In the genomic region with DNA sequence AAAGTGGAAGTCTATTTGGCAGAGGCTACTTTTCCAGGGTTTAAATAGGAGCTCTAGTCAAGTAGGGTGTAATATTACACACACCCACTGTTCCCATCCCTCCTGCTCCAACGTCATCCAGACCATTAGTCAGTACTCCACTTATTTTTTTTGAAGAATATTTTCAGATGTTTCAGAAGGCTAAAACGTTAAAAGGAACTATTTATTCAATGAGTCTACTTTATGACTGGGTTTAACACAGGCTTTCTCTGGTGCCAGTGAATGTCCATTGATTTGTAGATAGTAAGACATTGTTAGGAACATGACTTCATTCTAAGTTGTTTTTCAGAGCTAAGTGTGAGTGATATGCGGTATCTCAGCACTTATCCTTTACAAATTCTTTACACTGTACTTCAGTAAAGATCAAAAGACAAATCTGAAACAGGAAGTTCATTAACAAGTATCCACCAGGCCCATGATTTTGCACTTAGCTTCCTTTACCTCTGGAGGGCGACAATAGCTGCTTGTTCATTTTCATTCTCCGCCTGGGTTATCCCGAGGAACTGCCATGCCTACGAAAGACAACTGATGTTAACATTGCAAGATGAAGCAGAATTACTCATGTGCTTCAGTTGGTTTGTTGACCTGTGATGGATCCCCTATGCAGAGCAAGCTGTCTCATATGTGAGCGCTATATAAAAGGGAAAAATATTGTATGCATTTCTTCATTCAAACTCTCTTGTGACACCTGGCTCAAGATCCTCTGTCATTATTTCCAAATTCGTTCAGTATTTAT, we compare ENCODE assay signal across 9 cellular contexts.
DNase-seq lines count a peak whose midpoint lies in the region; ATAC-seq, FAIRE-seq and TF ChIP-seq lines count a peak whose summit lies in the region.
"Had no signal": no experiment of that assay in that cellular context is flagged by ENCODE, and none has a peak within 500 bp of the region (broad histone marks: within the 10 kb centered on the region; RNA-seq: fewer than 3 reads in every experiment).

No MANE protein-coding gene starts in this region.

- no peaks in the 10 kb centered on the region for H3K9me2 ChIP-seq in HCT116 (ENCODE audit: insufficient read depth)

- TF ChIP-seq RAD21 in HCT116 (IDR thresholded peaks at IDR 0.05; ENCODE audit: low read depth) = peak; percentile 87

- H3K27me3 ChIP-seq in HCT116 (ENCODE audit: insufficient read depth, low read length) = no peaks in the 10 kb centered on the region
- no peaks in the 10 kb centered on the region for H3K27me3 ChIP-seq in dorsolateral prefrontal cortex

- H3K9ac ChIP-seq in HCT116 (ENCODE audit: low read length) = no peak overlapping the region

- 21 to 28% methylated on average over 9 of the region's 9 CpGs for WGBS in lower leg skin, 2 donors

- intact Hi-C loops in HCT116 (cut with micrococcal nuclease) = loop anchor here (5.0 kb wide), 3 partner anchors 116 to 791 kb away; partner anchors contain the start of gene TTC14
- intact Hi-C loops in dorsolateral prefrontal cortex (cut with DNase I) = loop anchor here (1.0 to 10.0 kb wide), 4 partner anchors 111 to 783 kb away; no protein-coding TSS in a partner anchor
- intact Hi-C loops in lower leg skin (cut with DNase I; ENCODE audit: low total_unique reads) = no loop called here

- peak; percentile 74 for TF ChIP-seq CTCF in GM12872 (IDR thresholded peaks at IDR 0.05; ENCODE audit: insufficient read depth, low read depth, low read length)
- TF ChIP-seq CTCF in HCT116 (IDR thresholded peaks at IDR 0.05 in 2 of 3, conservative IDR thresholded peaks at IDR 0.05 in 1 of 3; ENCODE audit: borderline replicate concordance in 1 of 3, insufficient read depth in 1 of 3, low read depth in 2 of 3, low read length in 2 of 3) = peak; percentile 48 to 86 (median 68); a peak in 5 of 6 replicates
- TF ChIP-seq CTCF in LNCaP clone FGC (IDR thresholded peaks at IDR 0.05; ENCODE audit: control insufficient read depth, extremely low read depth, insufficient read depth) = peak; percentile 88
- TF ChIP-seq CTCF in dorsolateral prefrontal cortex (IDR thresholded peaks at IDR 0.05 in 54 of 56, conservative IDR thresholded peaks at IDR 0.05 in 2 of 56; ENCODE audit: low read depth in 1 of 56, partially characterized antibody in 56 of 56) = peak; percentile 26 to 88 (median 69)
- no peak for TF ChIP-seq CTCF in lower leg skin (IDR thresholded peaks at IDR 0.05)

- POLR2A ChIA-PET in HCT116 (lab: Charles Lee) = no interaction called here

- H3K9me3 ChIP-seq in HCT116 (ENCODE audit: control insufficient read depth in 1 of 2, insufficient read depth in 1 of 2, low read depth in 1 of 2, low read length in 2 of 2) = no peaks in the 10 kb centered on the region

- no peaks in the 10 kb centered on the region for H3K36me3 ChIP-seq in HCT116 (ENCODE audit: control insufficient read depth in 1 of 2, insufficient read depth in 2 of 2, low read length in 2 of 2)

- no TSS peak for BruUV-seq in HCT116 (replicated peaks; lab: Mats Ljungman, UMichigan)

- TF ChIP-seq POLR2A in HCT116 (IDR thresholded peaks at IDR 0.05; ENCODE audit: borderline replicate concordance, extremely low read depth, insufficient read depth, insufficient read length) (no peak), lower leg skin (IDR thresholded peaks at IDR 0.05) (no peak)

- CTCF ChIA-PET in HCT116 (lab: Charles Lee) = interaction anchor here (0.7 to 3.2 kb wide), 8 partner anchors 8 to 785 kb away, joined by 3 to 17 read pairs (median 4); no protein-coding TSS in a partner anchor

- H3K4me3 ChIP-seq in HCT116 (replicated peaks in 1 of 2; ENCODE audit: low read depth in 1 of 2, low read length in 2 of 2) = no peak overlapping the region
- H3K4me3 ChIP-seq in LNCaP clone FGC (ENCODE audit: low read depth, low read length) = no peak overlapping the region
- H3K4me3 ChIP-seq in dorsolateral prefrontal cortex = peak overlapping the region in 1 of 59 donors; percentile 13
- no peak overlapping the region for H3K4me3 ChIP-seq in lower leg skin (ENCODE audit: low read depth, poor library complexity, severe bottlenecking)
- H3K4me3 ChIP-seq: skin epidermis had no signal

- peak overlapping the region; percentile 21; the same call in 1 of the 2 replicates for H3K4me2 ChIP-seq in HCT116 (ENCODE audit: low read length)

- RAD21 ChIA-PET in HCT116 (lab: Charles Lee; ENCODE audit: low non-redundant PET in 1 of 2, low total read pairs in 2 of 2, uncharacterized antibody in 2 of 2, unreplicated experiment in 2 of 2) = interaction anchor here in 1 of 2 experiments (0.6 kb wide), 1 partner anchor 36 kb away, joined by 3 read pairs; no protein-coding TSS in a partner anchor

- ATAC-seq in HCT116 = peak; percentile 97

- no peaks in the 10 kb centered on the region for H3K79me2 ChIP-seq in HCT116 (ENCODE audit: insufficient read depth, low read length)

- DNase-seq in HCT116 (ENCODE audit: low read depth, low spot score) = peak; percentile 61
- DNase-seq in LNCaP clone FGC (ENCODE audit: low read depth) = peak; percentile 40
- peak; percentile 62 for DNase-seq in RCC 7860 (ENCODE audit: low spot score)
- peak in 7 of 10 donors; percentile 9 to 67 (median 44) for DNase-seq in dorsolateral prefrontal cortex
- peak; percentile 86 for DNase-seq in medulla oblongata (ENCODE audit: extremely low spot score)
- no peak for DNase-seq in lower leg skin (ENCODE audit: low spot score in 2 of 2)

- FAIRE-seq in A204.1 (lab: Jason Lieb, UNC) = peak; percentile 68
- FAIRE-seq in RCC 7860 (lab: Jason Lieb, UNC) = peak; percentile 75

- H2AFZ ChIP-seq in HCT116 (ENCODE audit: low read depth, low read length, poor library complexity, severe bottlenecking) = peak overlapping the region; percentile 95

- H3K4me1 ChIP-seq in HCT116 (ENCODE audit: control insufficient read depth in 1 of 2, insufficient read depth in 2 of 2, low read length in 2 of 2) = no peaks in the 10 kb centered on the region; a peak in 1 of 4 replicates

- H3K27ac ChIP-seq in HCT116 (ENCODE audit: low read depth, low read length) = no peak overlapping the region
- peak overlapping the region in 51 of 59 donors; percentile 1 to 79 (median 40) for H3K27ac ChIP-seq in dorsolateral prefrontal cortex

- H4K20me1 ChIP-seq in HCT116 (ENCODE audit: insufficient read depth) = no peaks in the 10 kb centered on the region

TF ChIP-seq in HCT116, 20 proteins besides CTCF, POLR2A, EP300 and RAD21:
- TF ChIP-seq SIN3A (IDR thresholded peaks at IDR 0.05; ENCODE audit: low read depth) (0 out of 2 replicates have a peak, but pooled peaks have one; percentile 32), ELF1 (IDR thresholded peaks at IDR 0.05; ENCODE audit: borderline replicate concordance, low read depth) (no peak), ZNF274 (IDR thresholded peaks at IDR 0.05; ENCODE audit: low read depth, low read length) (no peak), CBX3 (IDR thresholded peaks at IDR 0.05; ENCODE audit: low read depth) (peak; percentile 80), YY1 (IDR thresholded peaks at IDR 0.05; ENCODE audit: extremely low read depth, insufficient replicate concordance, low read depth, low read length) (peak; percentile 33), SRF (IDR thresholded peaks at IDR 0.05; ENCODE audit: low read depth) (0 out of 2 replicates have a peak, but pooled peaks have one; percentile 26), JUND (IDR thresholded peaks at IDR 0.05) (no peak), TCF7L2 (IDR thresholded peaks at IDR 0.05; ENCODE audit: borderline replicate concordance, extremely low read depth, insufficient read depth, insufficient read length) (peak; percentile 46)
- TF ChIP-seq, protein P1, sequence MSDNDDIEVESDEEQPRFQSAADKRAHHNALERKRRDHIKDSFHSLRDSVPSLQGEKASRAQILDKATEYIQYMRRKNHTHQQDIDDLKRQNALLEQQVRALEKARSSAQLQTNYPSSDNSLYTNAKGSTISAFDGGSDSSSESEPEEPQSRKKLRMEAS (IDR thresholded peaks at IDR 0.05) = 0 out of 2 replicates have a peak, but pooled peaks have one; percentile 25

Comparison
In these comparisons a context has a peak if more than half of its experiments do, and no peak if none do; other contexts are left out.
1. CTCF ChIP-seq: peak in GM12872 (single experiment), HCT116 (3 of 3), LNCaP clone FGC (single experiment) and dorsolateral prefrontal cortex (56 of 56); none in lower leg skin (0 of 3).
2. DNase-seq: peak in HCT116 (single experiment), LNCaP clone FGC (single experiment), RCC 7860 (single experiment), dorsolateral prefrontal cortex (7 of 10) and medulla oblongata (single experiment); none in lower leg skin (0 of 2).